In genomic region chr6:84037425-84038089, GRCh38 we compare ENCODE assay signal across 26 cellular contexts. TPM values are rescaled to one million over a fixed set of nuclear protein-coding genes. Genes with fewer than 3 reads are reported as not detected.
"Had no signal": no experiment of that assay in that cellular context is flagged by ENCODE, and none has a peak within 500 bp of the region (broad histone marks: within the 10 kb centered on the region; RNA-seq: fewer than 3 reads in every experiment).

No MANE protein-coding gene starts in this region.

- H3K79me2 ChIP-seq: hepatocyte had no signal

- H2AFZ ChIP-seq: hepatocyte had no signal

- H3K27ac Mint-ChIP-seq: memory B cell, natural killer cell had no signal

- H3K36me3 ChIP-seq: esophagus muscularis mucosa, gastroesophageal sphincter, heart left ventricle, neutrophil, pancreas, tibial nerve, upper lobe of left lung had no signal

- H3K4me1 ChIP-seq: foreskin keratinocyte, pancreas, testis had no signal

- ATAC-seq: foreskin keratinocyte, gastroesophageal sphincter, heart left ventricle, left lobe of liver, natural killer cell, pancreas, sciatic nerve had no signal

- H3K36me3 Mint-ChIP-seq: memory B cell, natural killer cell had no signal

- FAIRE-seq: endothelial cell of umbilical vein, kidney, pancreas, urothelium cell line had no signal

- H3K4me3 ChIP-seq: coronary artery, esophagus muscularis mucosa, gastroesophageal sphincter, heart left ventricle, hepatocyte, lung, pancreas, testis, tibial nerve, upper lobe of left lung had no signal

- H3K4me2 ChIP-seq: hepatocyte had no signal

- DNase-seq: dermis blood vessel endothelial cell; effector memory CD4-positive, alpha-beta T cell; foreskin keratinocyte; heart left ventricle; kidney; natural killer cell; retina; stimulated activated CD4-positive, alpha-beta T cell treated with anti-CD3 and anti-CD28 coated beads, Interleukin-2, amount 100 ng/mL, for 24 hours; stimulated activated CD4-positive, alpha-beta T cell treated with anti-CD3 and anti-CD28 coated beads, Interleukin-4, amount 100 ng/mL, for 4 hours; stimulated activated naive CD4-positive, alpha-beta T cell; substantia nigra; testis had no signal

- H3K27me3 ChIP-seq: pancreas, testis, tibial nerve had no signal

- H3K4me3 Mint-ChIP-seq: memory B cell, natural killer cell had no signal

- H3K27ac ChIP-seq: coronary artery, esophagus muscularis mucosa, foreskin keratinocyte, gastroesophageal sphincter, heart left ventricle, hepatocyte, neutrophil, pancreas, testis, tibial nerve, upper lobe of left lung had no signal

- H3K9me3 ChIP-seq: esophagus muscularis mucosa, pancreas, testis, upper lobe of left lung had no signal

RNA-seq across cellular contexts. Expression of gene MRAP2, which starts 4.0 kb away (rescaled TPM):
- total RNA-seq: natural killer cell had no signal
